ENCODE assay signal across 10 cellular contexts in the genomic region with DNA sequence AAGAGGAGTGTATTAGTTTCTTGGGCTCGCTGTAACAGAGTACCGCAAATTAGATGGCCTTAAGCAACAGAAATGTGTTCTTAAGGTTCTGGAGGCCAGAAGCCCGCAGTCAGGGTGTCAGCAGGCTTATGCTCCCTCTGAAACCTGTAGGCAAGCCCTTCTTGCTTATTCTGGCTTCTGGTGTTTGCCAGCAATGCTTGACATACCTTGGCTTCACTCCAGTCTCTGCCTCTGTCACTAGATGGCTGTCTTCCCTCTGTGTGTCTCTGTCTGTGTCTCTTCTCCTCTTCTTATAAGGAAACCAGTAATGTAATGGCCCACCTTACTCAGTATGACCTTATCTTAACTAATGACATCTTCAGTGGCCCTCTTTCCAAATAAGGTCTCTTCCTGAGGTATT.
DNase-seq lines count a peak whose midpoint lies in the region; ATAC-seq, FAIRE-seq and TF ChIP-seq lines count a peak whose summit lies in the region.
"Had no signal": no experiment of that assay in that cellular context is flagged by ENCODE, and none has a peak within 500 bp of the region (broad histone marks: within the 10 kb centered on the region; RNA-seq: fewer than 3 reads in every experiment).

No MANE protein-coding gene starts in this region.

- H3K9me3 Mint-ChIP-seq in endodermal cell, result no peaks in the 10 kb centered on the region
- H3K9me3 Mint-ChIP-seq: activated B cell treated with CpG ODN at 0.5 μM for 24 hours had no signal

- no peak overlapping the region for H3K4me3 ChIP-seq in endodermal cell (ENCODE audit: low read length)
- H3K4me3 ChIP-seq: lung had no signal

- H3K27me3 ChIP-seq in endodermal cell (ENCODE audit: control insufficient read depth, insufficient read depth, low read length, poor library complexity, severe bottlenecking), result no peaks in the 10 kb centered on the region

- H3K4me1 Mint-ChIP-seq in endodermal cell, result peaks cover 10% of the 10 kb centered on the region
- H3K4me1 Mint-ChIP-seq: activated B cell treated with CpG ODN at 0.5 μM for 24 hours had no signal

- no peaks in the 10 kb centered on the region for H3K4me1 ChIP-seq in endodermal cell (ENCODE audit: control insufficient read depth, insufficient read depth, low read length)

- WGBS in endodermal cell (ENCODE audit: insufficient coverage in 1 of 2, insufficient read length in 1 of 2), 2 experiments, result 91 to 100% methylated on average over 3 of the region's 3 CpGs

- H3K9me3 ChIP-seq in endodermal cell (ENCODE audit: control insufficient read depth, low read length), result no peaks in the 10 kb centered on the region

- H3K36me3 Mint-ChIP-seq in endodermal cell (ENCODE audit: low read depth), result peaks cover 24% of the 10 kb centered on the region

- no peak for FAIRE-seq in urothelium cell line (lab: Jason Lieb, UNC)

- no peak for ATAC-seq in GM18867 (IDR thresholded peaks at IDR 0.05; ENCODE audit: unreplicated experiment)
- no peak for ATAC-seq in HG02642 (IDR thresholded peaks at IDR 0.05; ENCODE audit: poor library complexity, unreplicated experiment)

- peak; percentile 72 for TF ChIP-seq CTCF in endodermal cell (conservative IDR thresholded peaks at IDR 0.05)

- H3K9ac ChIP-seq in endodermal cell (ENCODE audit: extremely low read depth, low read length, poor library complexity, severe bottlenecking), result no peak overlapping the region

- H3K4me3 Mint-ChIP-seq in endodermal cell, result no peak overlapping the region
- H3K4me3 Mint-ChIP-seq: activated B cell treated with CpG ODN at 0.5 μM for 24 hours had no signal

- peak; percentile 87 for DNase-seq in EH (ENCODE audit: low read depth)
- peak; percentile 47 for DNase-seq in NCI-H2029 (lab: John Stamatoyannopoulos, UW)
- DNase-seq in endodermal cell, result peak; percentile 74
- peak; percentile 45 for DNase-seq in mucosa of gallbladder (ENCODE audit: low spot score)
- DNase-seq in urothelium cell line (ENCODE audit: low spot score), result no peak
- DNase-seq in HuH-7.5 (ENCODE audit: low spot score), result no peak
- DNase-seq: activated B cell treated with CpG ODN at 0.5 μM for 24 hours had no signal

- H3K36me3 ChIP-seq in endodermal cell (ENCODE audit: control insufficient read depth, insufficient read depth, low read length), result peaks cover 20% of the 10 kb centered on the region

- H3K27me3 Mint-ChIP-seq in endodermal cell (ENCODE audit: insufficient read depth), result no peaks in the 10 kb centered on the region
- H3K27me3 Mint-ChIP-seq: activated B cell treated with CpG ODN at 0.5 μM for 24 hours had no signal

- H3K27ac Mint-ChIP-seq in endodermal cell, result no peak overlapping the region
- H3K27ac Mint-ChIP-seq: activated B cell treated with CpG ODN at 0.5 μM for 24 hours had no signal

- no peak overlapping the region for H3K27ac ChIP-seq in endodermal cell (ENCODE audit: low read depth, low read length)

Comparison
In these comparisons a context has a peak if more than half of its experiments do, and no peak if none do; other contexts are left out.
1. DNase-seq: peak in EH (single experiment), NCI-H2029 (single experiment), endodermal cell (single experiment) and mucosa of gallbladder (single experiment); none in urothelium cell line (single experiment) and HuH-7.5 (single experiment).